ENCODE assay signal across 8 cellular contexts in the genomic region with DNA sequence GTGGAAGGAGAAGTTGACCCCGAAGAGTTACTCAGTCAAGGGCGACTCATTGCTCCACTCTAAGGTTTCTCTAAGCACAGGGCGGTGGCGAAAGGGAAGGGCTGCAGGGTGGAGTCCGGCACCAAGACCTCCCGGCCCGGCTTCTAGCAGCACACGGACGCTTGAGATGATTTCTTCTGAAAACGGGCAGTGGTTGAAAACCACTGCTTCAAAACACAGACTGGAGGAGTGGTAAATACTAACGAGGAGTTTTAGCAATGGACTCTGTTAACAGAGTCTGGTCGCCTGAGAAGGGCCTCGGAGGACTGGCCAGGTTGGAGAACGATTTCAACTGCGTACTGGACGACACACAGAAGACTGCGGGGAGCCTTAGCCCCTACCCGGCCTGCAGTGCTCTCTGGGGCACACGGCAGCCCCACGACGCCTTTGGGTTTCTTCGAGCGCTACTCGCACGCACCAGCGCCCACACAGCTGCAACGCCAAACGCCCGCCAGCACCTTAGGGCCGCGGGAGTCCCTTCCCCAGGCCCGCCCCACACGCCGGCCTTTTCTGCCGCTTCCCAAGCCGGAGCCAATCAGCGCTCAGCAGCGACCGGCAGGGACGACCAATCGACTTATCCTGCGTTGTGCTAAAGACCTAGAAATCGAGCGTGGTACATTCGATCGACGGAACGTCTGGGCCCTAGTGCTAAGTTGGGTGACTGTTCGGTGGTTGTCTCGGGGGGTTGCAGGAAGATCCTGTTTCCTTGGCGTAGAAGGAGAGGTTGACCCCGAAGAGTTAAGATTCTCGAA. TPM values are rescaled to one million over a fixed set of nuclear protein-coding genes. Genes with fewer than 3 reads are reported as not detected.
DNase-seq lines count a peak whose midpoint lies in the region; ATAC-seq and TF ChIP-seq lines count a peak whose summit lies in the region.

No MANE protein-coding gene starts in this region.

- peak overlapping the region; percentile 65 for H3K27ac ChIP-seq in colonic mucosa

- intact Hi-C loops in colonic mucosa (cut with DNase I), result no loop called here

- peak overlapping the region; percentile 72 to 79 for H3K9ac ChIP-seq in colonic mucosa (ENCODE audit: low read depth in 2 of 2, low read length in 2 of 2)

- H3K9me3 ChIP-seq in colonic mucosa, result no peaks in the 10 kb centered on the region

- H3K36me3 ChIP-seq in colonic mucosa, result no peaks in the 10 kb centered on the region

- ATAC-seq in GM18520 (IDR thresholded peaks at IDR 0.05; ENCODE audit: unreplicated experiment) (peak; percentile 79), HG03066 (IDR thresholded peaks at IDR 0.05; ENCODE audit: low read depth, unreplicated experiment) (peak; percentile 85)

- peaks cover 4% of the 10 kb centered on the region for H3K4me1 ChIP-seq in colonic mucosa

- peak overlapping the region; percentile 62 for H3K4me3 ChIP-seq in colonic mucosa

- DNase-seq in 8988T (peak; percentile 96), NCI-H345 treated with DMSO at 0.1 percent for 48 hours (lab: John Stamatoyannopoulos, UW; ENCODE audit: unreplicated experiment) (peak; percentile 69), colonic mucosa (peak; percentile 95), left kidney (ENCODE audit: low read depth, low spot score) (peak; percentile 95)
- peak; percentile 91 for DNase-seq in activated CD4-positive, alpha-beta T cell treated with anti-CD3 and anti-CD28 coated beads for 48 hours
- peak; percentile 89 for DNase-seq in stimulated activated CD4-positive, alpha-beta T cell treated with anti-CD3 and anti-CD28 coated beads, Interleukin-1b, Interleukin-23, amount 100 ng/mL, for 48 hours

- TF ChIP-seq CTCF in colonic mucosa (IDR thresholded peaks at IDR 0.05), result no peak

- H3K27me3 ChIP-seq in colonic mucosa, result peaks cover 20% of the 10 kb centered on the region

RNA-seq across cellular contexts. Expression of a gene that starts 14.4 kb away (rescaled TPM):
- 100 to 1,000 TPM; 111 to 397 TPM for total RNA-seq in colonic mucosa

RNA-seq across cellular contexts. Expression of a gene that starts 56.6 kb away (rescaled TPM):
- 10 to 100 TPM in 1 of 2 donors, 1 to 10 TPM in 1; 9.7 to 12.0 TPM for total RNA-seq in colonic mucosa

Comparison
In these comparisons a context has a peak if more than half of its experiments do, and no peak if none do; other contexts are left out.
1. Peak in every context shown above with its lines: DNase-seq, ATAC-seq, H3K4me3 ChIP-seq and H3K27ac ChIP-seq.